ENCODE assay signal across 8 cellular contexts in the genomic region with DNA sequence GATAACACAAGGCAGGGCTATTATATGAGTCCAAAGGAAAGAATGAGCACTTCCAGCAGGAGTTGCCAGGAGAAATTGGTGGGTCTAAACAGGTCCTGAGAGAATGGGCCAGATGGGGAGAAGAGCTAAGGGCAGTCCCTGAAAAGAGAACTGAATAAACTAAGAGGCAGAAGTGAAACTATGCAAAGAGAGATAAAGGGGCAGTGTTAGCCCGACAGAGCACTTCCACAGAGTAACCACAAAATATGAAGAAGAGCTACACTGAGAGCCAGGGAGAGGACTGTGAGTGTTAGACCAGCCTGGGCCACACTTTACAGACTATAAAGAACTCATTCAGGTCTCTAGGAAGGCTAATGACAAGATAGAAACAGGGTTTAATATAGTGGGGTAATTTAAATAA. TPM values are rescaled to one million over a fixed set of nuclear protein-coding genes. Genes with fewer than 3 reads are reported as not detected.
DNase-seq lines count a peak whose midpoint lies in the region; ATAC-seq and TF ChIP-seq lines count a peak whose summit lies in the region.

No MANE protein-coding gene starts in this region.

- H3K9me3 Mint-ChIP-seq in endodermal cell: no peaks in the 10 kb centered on the region
- H3K9me3 Mint-ChIP-seq in activated CD4-positive, alpha-beta T cell treated with anti-CD3 and anti-CD28 coated beads for 36 hours (ENCODE audit: low read depth): no peaks in the 10 kb centered on the region
- no peaks in the 10 kb centered on the region for H3K9me3 Mint-ChIP-seq in glutamatergic neuron (ENCODE audit: unreplicated experiment)

- DNase-seq in GM12864 (ENCODE audit: low read depth) (peak; percentile 53), fibroblast of pulmonary artery (ENCODE audit: low read depth) (peak; percentile 4), endodermal cell (no peak), NCI-H1092 treated with DMSO at 0.1 percent for 48 hours (lab: John Stamatoyannopoulos, UW) (no peak), glutamatergic neuron (no peak)
- DNase-seq in activated CD4-positive, alpha-beta T cell treated with anti-CD3 and anti-CD28 coated beads for 36 hours: no peak

- no peaks in the 10 kb centered on the region for H3K36me3 ChIP-seq in endodermal cell (ENCODE audit: control insufficient read depth, insufficient read depth, low read length)

- H3K27me3 Mint-ChIP-seq in endodermal cell (ENCODE audit: insufficient read depth) (no peaks in the 10 kb centered on the region), glutamatergic neuron (ENCODE audit: unreplicated experiment) (no peaks in the 10 kb centered on the region)
- H3K27me3 Mint-ChIP-seq in activated CD4-positive, alpha-beta T cell treated with anti-CD3 and anti-CD28 coated beads for 36 hours: no peaks in the 10 kb centered on the region

- H3K4me3 Mint-ChIP-seq in endodermal cell (no peak overlapping the region), glutamatergic neuron (ENCODE audit: unreplicated experiment) (no peak overlapping the region)
- no peak overlapping the region for H3K4me3 Mint-ChIP-seq in activated CD4-positive, alpha-beta T cell treated with anti-CD3 and anti-CD28 coated beads for 36 hours

- intact Hi-C loops in activated CD4-positive, alpha-beta T cell treated with anti-CD3 and anti-CD28 coated beads for 36 hours (cut with DNase I, micrococcal nuclease): no loop called here

- H3K4me3 ChIP-seq in GM12864 (ENCODE audit: low read depth, low read length): no peak overlapping the region
- no peak overlapping the region for H3K4me3 ChIP-seq in fibroblast of pulmonary artery (replicated peaks; ENCODE audit: low read depth, low read length)
- no peak overlapping the region for H3K4me3 ChIP-seq in endodermal cell (ENCODE audit: low read length)

- H3K4me1 ChIP-seq in endodermal cell (ENCODE audit: control insufficient read depth, insufficient read depth, low read length): no peaks in the 10 kb centered on the region

- POLR2A ChIA-PET in activated CD4-positive, alpha-beta T cell treated with anti-CD3 and anti-CD28 coated beads for 36 hours (lab: Charles Lee): no interaction called here

- no peak overlapping the region for H3K27ac ChIP-seq in endodermal cell (ENCODE audit: low read depth, low read length)

- no peaks in the 10 kb centered on the region for H3K9me3 ChIP-seq in endodermal cell (ENCODE audit: control insufficient read depth, low read length)

- no peak overlapping the region for H3K27ac Mint-ChIP-seq in endodermal cell
- no peak overlapping the region for H3K27ac Mint-ChIP-seq in activated CD4-positive, alpha-beta T cell treated with anti-CD3 and anti-CD28 coated beads for 36 hours
- H3K27ac Mint-ChIP-seq in glutamatergic neuron (ENCODE audit: unreplicated experiment): no peak overlapping the region

- ATAC-seq in GM21526 (IDR thresholded peaks at IDR 0.05; ENCODE audit: low FRiP score, unreplicated experiment) (peak; percentile 100), HG03571 (IDR thresholded peaks at IDR 0.05; ENCODE audit: unreplicated experiment) (peak; percentile 99)
- no peak for ATAC-seq in activated CD4-positive, alpha-beta T cell treated with anti-CD3 and anti-CD28 coated beads for 36 hours

- H3K9ac ChIP-seq in endodermal cell (ENCODE audit: extremely low read depth, low read length, poor library complexity, severe bottlenecking): no peak overlapping the region

- TF ChIP-seq CTCF in GM12864 (IDR thresholded peaks at IDR 0.05; ENCODE audit: low read depth, low read length, missing control alignments): no peak
- TF ChIP-seq CTCF in fibroblast of pulmonary artery (IDR thresholded peaks at IDR 0.05; ENCODE audit: low read length, missing control alignments): no peak
- no peak for TF ChIP-seq CTCF in endodermal cell (conservative IDR thresholded peaks at IDR 0.05)
- TF ChIP-seq CTCF in glutamatergic neuron (IDR thresholded peaks at IDR 0.05; ENCODE audit: partially characterized antibody, unreplicated experiment): no peak

- CTCF ChIA-PET in activated CD4-positive, alpha-beta T cell treated with anti-CD3 and anti-CD28 coated beads for 36 hours (lab: Charles Lee): no interaction called here

- WGBS in endodermal cell (ENCODE audit: insufficient coverage in 1 of 2, insufficient read length in 1 of 2), 2 experiments: 63% methylated on average over 1 of the region's 1 CpG; no CpG with 5 or more reads in 1 of the 2 experiments

- H3K36me3 Mint-ChIP-seq in endodermal cell (ENCODE audit: low read depth) (no peaks in the 10 kb centered on the region), glutamatergic neuron (ENCODE audit: unreplicated experiment) (no peaks in the 10 kb centered on the region)
- H3K36me3 Mint-ChIP-seq in activated CD4-positive, alpha-beta T cell treated with anti-CD3 and anti-CD28 coated beads for 36 hours (ENCODE audit: low read depth): peaks cover 1% of the 10 kb centered on the region

- H3K27me3 ChIP-seq in endodermal cell (ENCODE audit: control insufficient read depth, insufficient read depth, low read length, poor library complexity, severe bottlenecking): no peaks in the 10 kb centered on the region

- H3K4me1 Mint-ChIP-seq in endodermal cell: peaks cover 6% of the 10 kb centered on the region
- H3K4me1 Mint-ChIP-seq in activated CD4-positive, alpha-beta T cell treated with anti-CD3 and anti-CD28 coated beads for 36 hours: peaks cover 19% of the 10 kb centered on the region
- peaks cover 15% of the 10 kb centered on the region for H3K4me1 Mint-ChIP-seq in glutamatergic neuron (ENCODE audit: low read depth, unreplicated experiment)

RNA-seq across cellular contexts. Expression of a gene that starts 43.8 kb away (rescaled TPM):
- 10 to 100 TPM; 19.5 to 24.6 TPM for total RNA-seq in endodermal cell
- 11.8 TPM for polyA plus RNA-seq in endodermal cell (2013, experiment 1 of 2)
- 13.0 TPM for polyA plus RNA-seq in endodermal cell (2013, experiment 2 of 2)
- 10 to 100 TPM; 20.2 to 26.4 TPM for total RNA-seq in activated CD4-positive, alpha-beta T cell treated with anti-CD3 and anti-CD28 coated beads for 36 hours
- total RNA-seq in glutamatergic neuron (ENCODE audit: unreplicated experiment): 60.9 TPM

Comparison
In these comparisons a context has a peak if more than half of its experiments do, and no peak if none do; other contexts are left out.
1. DNase-seq: peak in GM12864 (single experiment) and fibroblast of pulmonary artery (single experiment); none in endodermal cell (single experiment), activated CD4-positive, alpha-beta T cell treated with anti-CD3 and anti-CD28 coated beads for 36 hours (single experiment), NCI-H1092 treated with DMSO at 0.1 percent for 48 hours (single experiment) and glutamatergic neuron (single experiment).